In genomic region chr13:97879646-97880297, GRCh38 we compare ENCODE assay signal across 14 cellular contexts.
A peak's percentile ranks its signal among the peaks of the same experiment; 100 is the strongest.
DNase-seq lines count a peak whose midpoint lies in the region; ATAC-seq, FAIRE-seq and TF ChIP-seq lines count a peak whose summit lies in the region.
"Had no signal": no experiment of that assay in that cellular context is flagged by ENCODE, and none has a peak within 500 bp of the region (broad histone marks: within the 10 kb centered on the region; RNA-seq: fewer than 3 reads in every experiment).

No MANE protein-coding gene starts in this region.

- POLR2A ChIA-PET in PC-9 (lab: Charles Lee; ENCODE audit: unreplicated experiment): interaction anchor here (0.6 to 0.7 kb wide), 2 partner anchors 73 to 1173 kb away, joined by 3 to 5 read pairs; no protein-coding TSS in a partner anchor

- DNase-seq in COLO829 (ENCODE audit: low spot score): peak; percentile 77
- DNase-seq in PC-9: peak; percentile 35 to 76
- no peak for DNase-seq in mesothelial cell of epicardium (ENCODE audit: low spot score in 2 of 2, unreplicated experiment in 2 of 2)
- no peak for DNase-seq in stimulated activated naive CD4-positive, alpha-beta T cell (lab: John Stamatoyannopoulos, UW)
- no peak for DNase-seq in endothelial cell (ENCODE audit: low spot score)
- DNase-seq: activated effector memory CD4-positive, alpha-beta T cell treated with Interleukin-2 at 50 U/mL for 16 hours; erythroblast; NCI-H1105 treated with DMSO at 0.1 percent for 48 hours; NK-92 treated with Interleukin-12 subunit alpha and Interleukin-12 subunit beta, amount 100 ng/mL, for 24 hours had no signal

- no peaks in the 10 kb centered on the region for H3K36me3 ChIP-seq in PC-9 (ENCODE audit: low read depth)

- H3K27ac Mint-ChIP-seq in mesothelial cell of epicardium: peak overlapping the region; percentile 33
- H3K27ac Mint-ChIP-seq in endothelial cell (ENCODE audit: unreplicated experiment): no peak overlapping the region
- H3K27ac Mint-ChIP-seq: memory B cell; stimulated activated memory B cell treated with anti-CD40 and anti-IgM and Interleukin-4, amounts not matched to agents 10 μg/mL and 1 μg/mL and 100 μg/mL, for 72 hours had no signal

- H3K27me3 Mint-ChIP-seq in mesothelial cell of epicardium (ENCODE audit: low read depth) (no peaks in the 10 kb centered on the region), endothelial cell (ENCODE audit: unreplicated experiment) (peaks cover 6% of the 10 kb centered on the region)

- no peak for TF ChIP-seq CTCF in PC-9 (conservative IDR thresholded peaks at IDR 0.05)
- no peak for TF ChIP-seq CTCF in mesothelial cell of epicardium (IDR thresholded peaks at IDR 0.05; ENCODE audit: unreplicated experiment)
- no peak for TF ChIP-seq CTCF in endothelial cell (IDR thresholded peaks at IDR 0.05; ENCODE audit: unreplicated experiment)

- ATAC-seq in GM19023 (IDR thresholded peaks at IDR 0.05; ENCODE audit: unreplicated experiment): no peak
- no peak for ATAC-seq in GM21367 (IDR thresholded peaks at IDR 0.05; ENCODE audit: unreplicated experiment)
- ATAC-seq: stimulated activated memory B cell treated with anti-CD40 and anti-IgM and Interleukin-4, amounts not matched to agents 10 μg/mL and 1 μg/mL and 100 μg/mL, for 72 hours had no signal

- CTCF ChIA-PET in PC-9 (lab: Charles Lee): interaction anchor here (1.3 kb wide), 1 partner anchor 24 kb away, joined by 4 read pairs; no protein-coding TSS in a partner anchor

- H3K4me3 ChIP-seq in PC-9: no peak overlapping the region

- peaks cover 13% of the 10 kb centered on the region for H3K4me1 ChIP-seq in PC-9 (replicated peaks; ENCODE audit: insufficient read depth)

- no peaks in the 10 kb centered on the region for H3K9me3 ChIP-seq in PC-9 (ENCODE audit: insufficient read depth, low read depth)

- H3K9me2 ChIP-seq in PC-9 (ENCODE audit: insufficient read depth): no peaks in the 10 kb centered on the region

- H3K4me3 Mint-ChIP-seq in mesothelial cell of epicardium (no peak overlapping the region), endothelial cell (ENCODE audit: unreplicated experiment) (no peak overlapping the region)
- H3K4me3 Mint-ChIP-seq: memory B cell; stimulated activated memory B cell treated with anti-CD40 and anti-IgM and Interleukin-4, amounts not matched to agents 10 μg/mL and 1 μg/mL and 100 μg/mL, for 72 hours had no signal

- intact Hi-C loops in PC-9 (cut with micrococcal nuclease; ENCODE audit: unreplicated experiment): no loop called here

- peak overlapping the region; percentile 29 for H3K4me2 ChIP-seq in PC-9

- peaks cover 33% of the 10 kb centered on the region for H3K4me1 Mint-ChIP-seq in mesothelial cell of epicardium
- peaks cover 8% of the 10 kb centered on the region for H3K4me1 Mint-ChIP-seq in endothelial cell (ENCODE audit: unreplicated experiment)
- H3K4me1 Mint-ChIP-seq: memory B cell; stimulated activated memory B cell treated with anti-CD40 and anti-IgM and Interleukin-4, amounts not matched to agents 10 μg/mL and 1 μg/mL and 100 μg/mL, for 72 hours had no signal

- H3K9me3 Mint-ChIP-seq in mesothelial cell of epicardium (no peaks in the 10 kb centered on the region), endothelial cell (ENCODE audit: unreplicated experiment) (no peaks in the 10 kb centered on the region)
- H3K9me3 Mint-ChIP-seq: memory B cell; stimulated activated memory B cell treated with anti-CD40 and anti-IgM and Interleukin-4, amounts not matched to agents 10 μg/mL and 1 μg/mL and 100 μg/mL, for 72 hours had no signal

- H3K27ac ChIP-seq in PC-9: no peak overlapping the region

- peak; percentile 39 for FAIRE-seq in endometrium (lab: Jason Lieb, UNC)

- no peaks in the 10 kb centered on the region for H3K79me2 ChIP-seq in PC-9 (ENCODE audit: low read depth)

- H4K20me1 ChIP-seq in PC-9 (ENCODE audit: insufficient read depth): no peaks in the 10 kb centered on the region

- BruUV-seq in PC-9 (replicated peaks; lab: Mats Ljungman, UMichigan): TSS peak; percentile 86

- H3F3A ChIP-seq in PC-9 (ENCODE audit: insufficient read depth, low read depth): no peaks in the 10 kb centered on the region

- H2AFZ ChIP-seq in PC-9: peak overlapping the region; percentile 59; the same call in 1 of the 2 replicates

- H3K36me3 Mint-ChIP-seq in mesothelial cell of epicardium (no peaks in the 10 kb centered on the region), endothelial cell (ENCODE audit: low read depth, unreplicated experiment) (peaks cover 4% of the 10 kb centered on the region)
- H3K36me3 Mint-ChIP-seq: memory B cell; stimulated activated memory B cell treated with anti-CD40 and anti-IgM and Interleukin-4, amounts not matched to agents 10 μg/mL and 1 μg/mL and 100 μg/mL, for 72 hours had no signal

- H3K27me3 ChIP-seq in PC-9 (ENCODE audit: insufficient read depth, low read depth): no peaks in the 10 kb centered on the region

Comparison
In these comparisons a context has a peak if more than half of its experiments do, and no peak if none do; other contexts are left out.
1. DNase-seq: peak in COLO829 (single experiment) and PC-9 (2 of 2); none in mesothelial cell of epicardium (0 of 2), stimulated activated naive CD4-positive, alpha-beta T cell (0 of 6) and endothelial cell (single experiment).